26 cellular contexts compared by ENCODE assay signal in the genomic region with DNA sequence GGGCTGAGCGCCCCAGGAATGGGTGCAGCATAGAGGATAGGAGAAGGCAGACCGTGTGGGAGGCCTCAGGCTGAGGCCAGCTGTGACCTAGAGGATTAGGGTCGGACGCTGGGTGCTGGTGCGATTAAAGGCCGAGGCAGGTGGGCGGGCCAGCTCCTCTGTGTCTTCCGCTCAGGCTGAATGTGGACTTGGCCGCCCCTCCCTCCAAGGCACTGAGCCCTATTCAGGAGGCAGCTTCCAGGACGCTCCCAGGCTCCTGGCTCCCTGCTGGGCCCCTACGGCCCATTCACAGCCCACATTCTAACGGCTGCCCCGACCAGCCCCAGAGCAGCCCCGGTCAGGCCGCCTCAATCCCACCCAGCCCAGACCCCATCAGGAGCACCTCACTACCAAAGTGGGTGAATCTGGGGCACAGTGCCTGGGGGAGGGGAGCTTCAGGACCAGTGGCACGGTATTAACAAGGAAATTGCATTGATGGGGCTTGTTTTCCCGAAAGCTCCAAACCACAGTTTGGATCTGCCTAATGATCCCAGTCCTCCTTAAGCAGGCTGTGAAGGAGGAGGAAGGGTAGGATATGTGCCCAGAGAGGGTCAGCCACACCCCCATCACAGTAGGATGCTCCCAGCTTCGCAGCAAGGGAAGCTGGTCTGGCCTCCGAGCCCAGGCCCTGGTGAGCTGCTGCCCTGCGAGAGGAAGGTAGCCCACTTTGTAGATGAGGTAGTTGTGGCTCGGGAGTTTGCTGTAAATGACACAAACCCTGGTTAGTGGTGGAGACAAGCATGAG. TPM values are rescaled to one million over a fixed set of nuclear protein-coding genes. Genes with fewer than 3 reads are reported as not detected.
DNase-seq lines count a peak whose midpoint lies in the region; ATAC-seq, FAIRE-seq and TF ChIP-seq lines count a peak whose summit lies in the region.
"Had no signal": no experiment of that assay in that cellular context is flagged by ENCODE, and none has a peak within 500 bp of the region (broad histone marks: within the 10 kb centered on the region; RNA-seq: fewer than 3 reads in every experiment).

No MANE protein-coding gene starts in this region.

- H3K9me3 Mint-ChIP-seq in WTC11: no peaks in the 10 kb centered on the region
- H3K9me3 Mint-ChIP-seq: activated CD4-positive, alpha-beta T cell treated with anti-CD3 and anti-CD28 coated beads, Interleukin-2, amount 10 ng/mL, durations not matched to agents 24 days and 14 days; activated T-cell treated with anti-CD3 and anti-CD28 coated beads, Interleukin-2, amount 50 U/mL, for 24 hours; memory B cell; stimulated activated naive B cell treated with anti-CD40 and anti-IgM and Interleukin-4, amounts not matched to agents 10 μg/mL and 1 μg/mL and 100 μg/mL, for 72 hours had no signal

- ATAC-seq in WTC11: peak; percentile 68
- ATAC-seq in lower lobe of right lung: no peak
- ATAC-seq: left colon; Panc1; stimulated activated naive B cell treated with anti-CD40 and anti-IgM and Interleukin-4, amounts not matched to agents 10 μg/mL and 1 μg/mL and 100 μg/mL, for 72 hours had no signal

- H3K79me2 ChIP-seq in mammary epithelial cell (ENCODE audit: insufficient read depth, low read length): no peaks in the 10 kb centered on the region
- H3K79me2 ChIP-seq in MM.1S (ENCODE audit: low read length): no peaks in the 10 kb centered on the region

- H3K36me3 Mint-ChIP-seq in WTC11: no peaks in the 10 kb centered on the region
- H3K36me3 Mint-ChIP-seq: memory B cell; stimulated activated naive B cell treated with anti-CD40 and anti-IgM and Interleukin-4, amounts not matched to agents 10 μg/mL and 1 μg/mL and 100 μg/mL, for 72 hours had no signal

- DNase-seq in ELF-1 (ENCODE audit: low read depth, low spot score): peak; percentile 87
- DNase-seq in WTC11 (ENCODE audit: low spot score): peak; percentile 76
- peak; percentile 60 for DNase-seq in iPS-NIHi11 (ENCODE audit: low spot score)
- DNase-seq in mammary epithelial cell: no peak
- DNase-seq in GM12891 (ENCODE audit: insufficient read length, low spot score): no peak
- DNase-seq in lower lobe of right lung: no peak
- no peak for DNase-seq in MM.1S
- DNase-seq: activated CD4-positive, alpha-beta T cell treated with anti-CD3 and anti-CD28 coated beads, Interleukin-2, amount 10 ng/mL, durations not matched to agents 24 days and 14 days; activated T-cell treated with anti-CD3 and anti-CD28 coated beads, Interleukin-2, amount 50 U/mL, for 24 hours; C1 segment of cervical spinal cord; Caco-2; IMR-90; left colon; NCI-H446 treated with DMSO at 0.1 percent for 48 hours; stimulated activated naive B cell treated with anti-CD40 and anti-IgM and Interleukin-4, amounts not matched to agents 10 μg/mL and 1 μg/mL and 100 μg/mL, for 72 hours; T-helper 9 cell had no signal

- 76% methylated on average over 7 of the region's 21 CpGs for WGBS in mammary epithelial cell (ENCODE audit: low coverage, missing lambda C conversion rate)

- TF ChIP-seq CTCF in WTC11 (IDR thresholded peaks at IDR 0.05) (no peak), mammary epithelial cell (conservative IDR thresholded peaks at IDR 0.05 in 1 of 2, IDR thresholded peaks at IDR 0.05 in 1 of 2; ENCODE audit: extremely low read depth in 1 of 2, insufficient read depth in 1 of 2, low read depth in 1 of 2, low read length in 2 of 2) (no peak), lower lobe of right lung (IDR thresholded peaks at IDR 0.05) (no peak), MM.1S (IDR thresholded peaks at IDR 0.05; ENCODE audit: low read length) (no peak)

- no peak for FAIRE-seq in GM12891 (lab: Jason Lieb, UNC)
- FAIRE-seq: GM18507 had no signal

- H3K4me1 ChIP-seq in HUES48 (ENCODE audit: control insufficient read depth, insufficient read depth, low read length): peaks cover 52% of the 10 kb centered on the region
- no peaks in the 10 kb centered on the region for H3K4me1 ChIP-seq in mammary epithelial cell (ENCODE audit: insufficient read depth, low read length)
- no peaks in the 10 kb centered on the region for H3K4me1 ChIP-seq in lower lobe of right lung
- no peaks in the 10 kb centered on the region for H3K4me1 ChIP-seq in MM.1S (ENCODE audit: low read length)
- H3K4me1 ChIP-seq: Caco-2, prostate gland, suprapubic skin had no signal

- CTCF ChIA-PET in WTC11 (lab: Charles Lee): interaction anchor here (0.7 to 3.7 kb wide), 17 partner anchors 9 to 203 kb away, joined by 3 to 28 read pairs (median 5); partner anchors contain the start of genes PSMD11 and RHBDL3
- CTCF ChIA-PET in mammary epithelial cell (lab: Charles Lee; ENCODE audit: low non-redundant PET): no interaction called here

- H3K36me3 ChIP-seq in HUES48 (ENCODE audit: control insufficient read depth, insufficient read depth, low read length) (no peaks in the 10 kb centered on the region), mammary epithelial cell (ENCODE audit: insufficient read depth, low read length) (no peaks in the 10 kb centered on the region), lower lobe of right lung (no peaks in the 10 kb centered on the region), MM.1S (replicated peaks; ENCODE audit: insufficient read depth, low read length) (no peaks in the 10 kb centered on the region)
- H3K36me3 ChIP-seq: prostate gland, suprapubic skin had no signal

- peak overlapping the region; percentile 49; the same call in 1 of the 2 replicates for H3K27ac Mint-ChIP-seq in WTC11
- H3K27ac Mint-ChIP-seq: activated CD4-positive, alpha-beta T cell treated with anti-CD3 and anti-CD28 coated beads, Interleukin-2, amount 10 ng/mL, durations not matched to agents 24 days and 14 days; activated T-cell treated with anti-CD3 and anti-CD28 coated beads, Interleukin-2, amount 50 U/mL, for 24 hours; memory B cell; stimulated activated naive B cell treated with anti-CD40 and anti-IgM and Interleukin-4, amounts not matched to agents 10 μg/mL and 1 μg/mL and 100 μg/mL, for 72 hours had no signal

- TF ChIP-seq POLR2A in GM12891 (IDR thresholded peaks at IDR 0.05; ENCODE audit: low read depth, low read length): no peak

- intact Hi-C loops in mammary epithelial cell (cut with micrococcal nuclease): no loop called here
- intact Hi-C loops in lower lobe of right lung (cut with DNase I): no loop called here

- peaks cover 58% of the 10 kb centered on the region for H3K4me1 Mint-ChIP-seq in WTC11
- H3K4me1 Mint-ChIP-seq: activated CD4-positive, alpha-beta T cell treated with anti-CD3 and anti-CD28 coated beads, Interleukin-2, amount 10 ng/mL, durations not matched to agents 24 days and 14 days had no signal

- in situ Hi-C loops in mammary epithelial cell (cut with MboI; ENCODE audit: low sequenced_read_pairs in 2 of 2): no loop called here

- H3K27me3 Mint-ChIP-seq in WTC11 (ENCODE audit: low read depth): peaks cover 5% of the 10 kb centered on the region; the same call in 1 of the 2 replicates

- POLR2A ChIA-PET in WTC11 (lab: Charles Lee): interaction anchor here (0.8 to 1.3 kb wide), 5 partner anchors 9 to 28 kb away, joined by 3 to 4 read pairs (median 3); no protein-coding TSS in a partner anchor

- BruUV-seq in mammary epithelial cell (replicated peaks; lab: Mats Ljungman, UMichigan): no TSS peak

- peaks cover 11% of the 10 kb centered on the region for H3K27me3 ChIP-seq in HUES48 (ENCODE audit: control insufficient read depth, insufficient read depth, low read length)
- no peaks in the 10 kb centered on the region for H3K27me3 ChIP-seq in mammary epithelial cell (ENCODE audit: insufficient read depth, low read length)
- peaks cover 12% of the 10 kb centered on the region for H3K27me3 ChIP-seq in lower lobe of right lung (ENCODE audit: low read depth)
- no peaks in the 10 kb centered on the region for H3K27me3 ChIP-seq in MM.1S (replicated peaks; ENCODE audit: insufficient read depth, low read length)

- H4K20me1 ChIP-seq in mammary epithelial cell (ENCODE audit: insufficient read depth, low read length) (no peaks in the 10 kb centered on the region), MM.1S (ENCODE audit: insufficient read depth, low read length) (no peaks in the 10 kb centered on the region)

- H3K9me3 ChIP-seq in HUES48 (ENCODE audit: control insufficient read depth, insufficient read depth, low read length) (no peaks in the 10 kb centered on the region), mammary epithelial cell (replicated peaks; ENCODE audit: insufficient read depth, low read length) (no peaks in the 10 kb centered on the region), lower lobe of right lung (no peaks in the 10 kb centered on the region), MM.1S (replicated peaks; ENCODE audit: insufficient read depth, low read length) (no peaks in the 10 kb centered on the region)
- H3K9me3 ChIP-seq: Caco-2, prostate gland, suprapubic skin had no signal

- H3K4me3 ChIP-seq in HUES48 (ENCODE audit: low read depth, low read length) (peak overlapping the region; percentile 25; the same call in 1 of the 2 replicates), mammary epithelial cell (replicated peaks in 1 of 3; ENCODE audit: insufficient read depth in 1 of 3, low read depth in 2 of 3, low read length in 3 of 3) (no peak overlapping the region), lower lobe of right lung (no peak overlapping the region), MM.1S (ENCODE audit: low read length) (no peak overlapping the region)
- H3K4me3 ChIP-seq: prostate gland, suprapubic skin had no signal

- no peak overlapping the region for H3K9ac ChIP-seq in HUES48 (ENCODE audit: low read depth, low read length)
- H3K9ac ChIP-seq in mammary epithelial cell (ENCODE audit: insufficient read depth, low read length): no peak overlapping the region
- H3K9ac ChIP-seq in MM.1S (ENCODE audit: low read length): no peak overlapping the region

- H2AFZ ChIP-seq in mammary epithelial cell (ENCODE audit: low read depth, low read length): no peak overlapping the region
- no peak overlapping the region for H2AFZ ChIP-seq in MM.1S (ENCODE audit: low read length)

- H3K9me2 ChIP-seq in MM.1S (replicated peaks; ENCODE audit: insufficient read depth, low read length): no peaks in the 10 kb centered on the region

- H3K27ac ChIP-seq in HUES48 (ENCODE audit: low read depth, low read length): peak overlapping the region; percentile 83
- no peak overlapping the region for H3K27ac ChIP-seq in mammary epithelial cell (ENCODE audit: insufficient read depth, low read depth, low read length)
- no peak overlapping the region for H3K27ac ChIP-seq in lower lobe of right lung
- H3K27ac ChIP-seq in MM.1S (ENCODE audit: low read length): no peak overlapping the region
- H3K27ac ChIP-seq: epithelial cell of prostate, HL-60, prostate gland, suprapubic skin, VCaP had no signal

- dilution Hi-C loops in mammary epithelial cell (cut with HindIII; ENCODE audit: low sequenced_read_pairs): no loop called here

- H3K4me2 ChIP-seq in mammary epithelial cell (ENCODE audit: insufficient read depth, low read depth, low read length): no peak overlapping the region
- H3K4me2 ChIP-seq in MM.1S (ENCODE audit: low read depth, low read length): no peak overlapping the region

- peak overlapping the region; percentile 41 for H3K4me3 Mint-ChIP-seq in WTC11
- H3K4me3 Mint-ChIP-seq: activated CD4-positive, alpha-beta T cell treated with anti-CD3 and anti-CD28 coated beads, Interleukin-2, amount 10 ng/mL, durations not matched to agents 24 days and 14 days; activated T-cell treated with anti-CD3 and anti-CD28 coated beads, Interleukin-2, amount 50 U/mL, for 24 hours; memory B cell; stimulated activated naive B cell treated with anti-CD40 and anti-IgM and Interleukin-4, amounts not matched to agents 10 μg/mL and 1 μg/mL and 100 μg/mL, for 72 hours had no signal

- H3F3A ChIP-seq in MM.1S (ENCODE audit: insufficient read depth, low read length): no peaks in the 10 kb centered on the region

RNA-seq across cellular contexts. Expression of gene RHBDL3, which starts 14.5 kb away (rescaled TPM):
- total RNA-seq in WTC11 (2021) (11.3 to 13.2 TPM (median 11.6 TPM) in 3 replicates), mammary epithelial cell (not detected), lower lobe of right lung (0.18 TPM)
- polyA plus RNA-seq in mammary epithelial cell: 0.03 TPM
- polyA minus RNA-seq in mammary epithelial cell: not detected
- polyA plus RNA-seq in GM12891 (2012; ENCODE audit: low read depth, missing spikeins): 0.09 TPM
- total RNA-seq: Caco-2, glomerular endothelial cell had no signal

Comparison
In these comparisons a context has a peak if more than half of its experiments do, and no peak if none do; other contexts are left out.
1. DNase-seq: peak in ELF-1 (single experiment), WTC11 (single experiment) and iPS-NIHi11 (single experiment); none in mammary epithelial cell (single experiment), GM12891 (single experiment), lower lobe of right lung (single experiment) and MM.1S (single experiment).
2. RNA of gene RHBDL3, which starts 14.5 kb away (total RNA-seq): 11.3 to 13.2 TPM in WTC11; 0.18 TPM in lower lobe of right lung (single experiment) and not detected in mammary epithelial cell; every median in the first group is over 10 times any median in the second.